ENCODE assay signal across 15 cellular contexts in the genomic region with DNA sequence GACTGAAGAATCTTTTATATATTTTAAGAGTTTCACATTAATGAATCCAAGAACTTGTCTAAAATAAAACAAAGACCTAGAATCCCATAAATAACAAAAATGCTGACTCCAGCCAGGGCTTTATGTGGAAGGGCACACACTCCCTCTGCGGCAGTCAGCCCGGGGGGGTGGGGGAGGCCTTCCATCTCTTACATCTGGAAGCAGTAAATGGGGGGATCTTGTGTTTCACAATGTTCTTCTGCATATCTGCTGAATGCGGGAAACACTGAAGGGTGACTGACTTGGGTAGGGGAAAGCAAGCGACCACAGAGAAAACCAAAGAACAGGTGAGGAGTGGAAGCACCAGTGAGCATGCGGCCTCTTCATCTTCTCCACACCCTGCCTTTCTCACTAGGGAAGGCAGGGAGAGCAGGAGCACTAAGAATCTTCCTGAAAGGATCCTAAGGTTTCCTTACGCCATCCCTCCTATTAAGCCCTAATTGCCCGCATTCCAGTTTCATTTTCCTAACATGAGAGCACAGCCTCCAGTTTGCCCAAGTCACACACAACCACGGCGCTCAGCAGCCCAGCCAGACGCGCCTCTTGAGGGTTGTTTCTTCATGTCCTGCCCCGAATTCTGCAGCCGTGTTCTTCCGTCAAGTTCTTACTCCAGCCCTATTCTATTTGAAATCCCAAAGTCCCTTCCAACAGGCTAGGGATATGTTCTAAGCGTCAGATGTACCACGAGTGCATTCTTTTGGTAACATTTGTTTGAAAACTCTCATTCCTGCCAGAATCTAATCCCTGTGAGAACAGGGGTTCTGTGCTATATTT. TPM values are rescaled to one million over a fixed set of nuclear protein-coding genes. Genes with fewer than 3 reads are reported as not detected.
DNase-seq lines count a peak whose midpoint lies in the region; TF ChIP-seq lines count a peak whose summit lies in the region.
"Had no signal": no experiment of that assay in that cellular context is flagged by ENCODE, and none has a peak within 500 bp of the region (broad histone marks: within the 10 kb centered on the region; RNA-seq: fewer than 3 reads in every experiment).

No MANE protein-coding gene starts in this region.

- H3K27me3 ChIP-seq in breast epithelium = no peaks in the 10 kb centered on the region
- no peaks in the 10 kb centered on the region for H3K27me3 ChIP-seq in skeletal muscle tissue (ENCODE audit: control insufficient read depth in 3 of 3, insufficient read depth in 3 of 3, low read length in 3 of 3)
- H3K27me3 ChIP-seq: stomach had no signal

- peak overlapping the region; percentile 91 for H3K27ac ChIP-seq in C4-2B
- H3K27ac ChIP-seq in breast epithelium = peak overlapping the region; percentile 10 to 27
- H3K27ac ChIP-seq in skeletal muscle tissue (ENCODE audit: low read depth, low read length) = peak overlapping the region; percentile 88
- H3K27ac ChIP-seq: PC-9 had no signal

- peaks cover 0 to 6% of the 10 kb centered on the region in 2 donors for H3K4me1 ChIP-seq in breast epithelium
- H3K4me1 ChIP-seq in skeletal muscle tissue (ENCODE audit: control insufficient read depth in 3 of 3, insufficient read depth in 3 of 3, low read length in 3 of 3) = peaks cover 56 to 63% (median 59%) of the 10 kb centered on the region in 3 donors

- in situ Hi-C loops in GM13977 (cut with MboI; ENCODE audit: low pct_unique_long_range_greater_than_20kb, low sequenced_read_pairs, unreplicated experiment) = no loop called here

- no peak for DNase-seq in breast epithelium (ENCODE audit: low spot score in 2 of 2)
- DNase-seq in left kidney (ENCODE audit: low read depth, low spot score) = peak; percentile 51
- no peak for DNase-seq in GM13977 (ENCODE audit: low spot score)
- DNase-seq in SKM-1 (lab: John Stamatoyannopoulos, UW; ENCODE audit: unreplicated experiment) = no peak
- DNase-seq in occipital lobe (lab: John Stamatoyannopoulos, UW) = no peak
- DNase-seq in DMS53 (lab: John Stamatoyannopoulos, UW) = no peak
- DNase-seq: activated B cell treated with CpG ODN at 0.5 μM for 24 hours; activated effector memory CD4-positive, alpha-beta T cell treated with Interleukin-2 at 50 U/mL for 16 hours; NCI-H146; NCI-H524 treated with DMSO at 0.1 percent for 48 hours; PC-9; stomach; SW 1271 had no signal

- TF ChIP-seq CTCF in C4-2B (conservative IDR thresholded peaks at IDR 0.05) (no peak), breast epithelium (IDR thresholded peaks at IDR 0.05) (no peak), GM13977 (IDR thresholded peaks at IDR 0.05; ENCODE audit: extremely low read depth, insufficient read depth, missing control alignments) (no peak)

- intact Hi-C loops in breast epithelium (cut with DNase I; ENCODE audit: low total_unique reads) = no loop called here

- TF ChIP-seq POLR2A in breast epithelium (IDR thresholded peaks at IDR 0.05) = no peak

- H3K36me3 ChIP-seq in breast epithelium = no peaks in the 10 kb centered on the region
- peaks cover 30 to 39% (median 32%) of the 10 kb centered on the region in 3 donors for H3K36me3 ChIP-seq in skeletal muscle tissue (ENCODE audit: control insufficient read depth in 3 of 3, insufficient read depth in 3 of 3, low read length in 3 of 3)

- H3K4me3 ChIP-seq in breast epithelium = no peak overlapping the region
- H3K4me3 ChIP-seq in skeletal muscle tissue (ENCODE audit: low read length in 3 of 3) = peak overlapping the region; percentile 61 to 87 (median 72)
- H3K4me3 ChIP-seq: PC-9, stomach had no signal

- H3K9ac ChIP-seq in skeletal muscle tissue (ENCODE audit: low read depth in 1 of 3, low read length in 3 of 3) = peak overlapping the region; percentile 58 to 63 (median 62)

- H3K9me3 ChIP-seq in breast epithelium = no peaks in the 10 kb centered on the region
- H3K9me3 ChIP-seq in skeletal muscle tissue (ENCODE audit: control insufficient read depth in 3 of 3, low read length in 3 of 3) = no peaks in the 10 kb centered on the region
- H3K9me3 ChIP-seq: stomach had no signal

RNA-seq across cellular contexts. Expression of a gene that starts 23.4 kb away (rescaled TPM):
- 100 to 1,000 TPM; 167 to 797 (median 254) TPM for total RNA-seq in breast epithelium
- 123 TPM for total RNA-seq in skeletal muscle tissue
- total RNA-seq in occipital lobe = 31.4 TPM

Comparison
In these comparisons a context has a peak if more than half of its experiments do, and no peak if none do; other contexts are left out.
1. H3K27ac ChIP-seq: peak in every context shown above with its lines; median percentile 91 in C4-2B; 88 in skeletal muscle tissue; 18 in breast epithelium.
2. H3K4me3 ChIP-seq: peak in skeletal muscle tissue (3 of 3); none in breast epithelium (0 of 3).